Comparison of ENCODE assay signal across 8 cellular contexts in genomic region chr18:49725809-49726514, GRCh38.
A peak's percentile ranks its signal among the peaks of the same experiment; 100 is the strongest.
DNase-seq lines count a peak whose midpoint lies in the region; TF ChIP-seq lines count a peak whose summit lies in the region.

No MANE protein-coding gene starts in this region.

- 63% methylated on average over 9 of the region's 9 CpGs for WGBS in suprapubic skin

- peak overlapping the region in 2 of 5 experiments; percentile 44 to 55 for H3K4me3 Mint-ChIP-seq in brain
- H3K4me3 Mint-ChIP-seq in activated naive CD4-positive, alpha-beta T cell treated with anti-CD3 and anti-CD28 coated beads for 36 hours, result no peak overlapping the region

- peaks cover 49% of the 10 kb centered on the region for H3K4me1 Mint-ChIP-seq in brain
- H3K4me1 Mint-ChIP-seq in activated naive CD4-positive, alpha-beta T cell treated with anti-CD3 and anti-CD28 coated beads for 36 hours (ENCODE audit: low read depth), result peaks cover 7% of the 10 kb centered on the region

- H3K9me3 Mint-ChIP-seq in brain, result peaks cover 0 to 8% (median 5%) of the 10 kb centered on the region in 5 experiments
- no peaks in the 10 kb centered on the region for H3K9me3 Mint-ChIP-seq in activated naive CD4-positive, alpha-beta T cell treated with anti-CD3 and anti-CD28 coated beads for 36 hours

- no peak overlapping the region for H3K4me3 ChIP-seq in suprapubic skin

- peak overlapping the region in 4 of 5 experiments; percentile 83 to 92 (median 90) for H3K27ac Mint-ChIP-seq in brain
- no peak overlapping the region for H3K27ac Mint-ChIP-seq in activated naive CD4-positive, alpha-beta T cell treated with anti-CD3 and anti-CD28 coated beads for 36 hours

- CTCF ChIA-PET in activated naive CD4-positive, alpha-beta T cell treated with anti-CD3 and anti-CD28 coated beads for 36 hours (lab: Charles Lee), result no interaction called here

- H3K27ac ChIP-seq in suprapubic skin, result no peak overlapping the region

- no peaks in the 10 kb centered on the region for H3K27me3 ChIP-seq in suprapubic skin

- no peaks in the 10 kb centered on the region for H3K9me3 ChIP-seq in suprapubic skin

- DNase-seq in HK-2 (ENCODE audit: unreplicated experiment) (peak; percentile 71), iPS-NIHi7 (ENCODE audit: extremely low spot score) (peak; percentile 88), suprapubic skin (ENCODE audit: low spot score in 2 of 2) (peak; percentile 77 to 83), activated gamma-delta T cell (lab: John Stamatoyannopoulos, UW) (no peak)
- no peak for DNase-seq in stimulated activated CD4-positive, alpha-beta T cell treated with anti-CD3 and anti-CD28 coated beads, Interleukin-12 subunit alpha, Interleukin-12 subunit beta, amount 100 ng/mL, for 4 hours
- DNase-seq in stimulated activated CD4-positive, alpha-beta T cell treated with anti-CD3 and anti-CD28 coated beads, Interleukin-15, amount 100 ng/mL, for 24 hours, result no peak
- no peak for DNase-seq in activated naive CD4-positive, alpha-beta T cell treated with anti-CD3 and anti-CD28 coated beads for 36 hours

- H3K27me3 Mint-ChIP-seq in brain, result no peaks in the 10 kb centered on the region
- no peaks in the 10 kb centered on the region for H3K27me3 Mint-ChIP-seq in activated naive CD4-positive, alpha-beta T cell treated with anti-CD3 and anti-CD28 coated beads for 36 hours (ENCODE audit: low read depth)

- H3K36me3 Mint-ChIP-seq in brain, result no peaks in the 10 kb centered on the region
- H3K36me3 Mint-ChIP-seq in activated naive CD4-positive, alpha-beta T cell treated with anti-CD3 and anti-CD28 coated beads for 36 hours (ENCODE audit: low read depth), result no peaks in the 10 kb centered on the region

- H3K4me1 ChIP-seq in suprapubic skin, result peaks cover 1% of the 10 kb centered on the region

- TF ChIP-seq EP300 in suprapubic skin (IDR thresholded peaks at IDR 0.05), result no peak

- intact Hi-C loops in activated naive CD4-positive, alpha-beta T cell treated with anti-CD3 and anti-CD28 coated beads for 36 hours (cut with micrococcal nuclease), result loop anchor here (5.0 kb wide), 1 partner anchor 164 kb away; the partner anchor contains the start of gene LIPG

- no peak for TF ChIP-seq POLR2A in suprapubic skin (IDR thresholded peaks at IDR 0.05)

- no peaks in the 10 kb centered on the region for H3K36me3 ChIP-seq in suprapubic skin

- TF ChIP-seq CTCF in brain (conservative IDR thresholded peaks at IDR 0.05) (peak in 1 of 2 experiments; percentile 13), suprapubic skin (IDR thresholded peaks at IDR 0.05) (no peak)

Comparison
In these comparisons a context has a peak if more than half of its experiments do, and no peak if none do; other contexts are left out.
1. DNase-seq: peak in HK-2 (single experiment), iPS-NIHi7 (single experiment) and suprapubic skin (2 of 2); none in stimulated activated CD4-positive, alpha-beta T cell treated with anti-CD3 and anti-CD28 coated beads, Interleukin-12 subunit alpha, Interleukin-12 subunit beta, amount 100 ng/mL, for 4 hours (single experiment), activated gamma-delta T cell (single experiment), stimulated activated CD4-positive, alpha-beta T cell treated with anti-CD3 and anti-CD28 coated beads, Interleukin-15, amount 100 ng/mL, for 24 hours (single experiment) and activated naive CD4-positive, alpha-beta T cell treated with anti-CD3 and anti-CD28 coated beads for 36 hours (single experiment).